ENCODE assay signal across 1 cellular context in the genomic region with DNA sequence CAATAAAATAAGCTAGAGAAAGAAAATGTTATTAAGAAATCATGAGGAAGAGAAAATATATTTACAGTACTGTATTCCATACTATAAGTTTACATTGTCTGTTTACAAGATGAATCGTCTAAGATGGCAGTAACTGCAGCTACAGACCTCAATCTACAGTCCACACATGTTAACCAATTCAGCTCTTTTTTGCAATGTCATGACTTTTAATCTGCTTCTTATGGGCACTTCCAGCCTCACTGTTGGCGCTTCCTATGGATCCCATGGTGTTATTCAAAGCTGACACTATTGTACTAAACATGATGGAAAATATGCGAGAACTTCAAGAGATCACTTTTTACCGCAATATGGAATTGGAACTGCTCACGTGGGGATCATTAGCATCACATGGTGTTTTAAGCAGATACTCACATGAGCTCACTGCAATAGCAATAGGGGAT.
TF ChIP-seq lines count a peak whose summit lies in the region.

No MANE protein-coding gene starts in this region.

TF ChIP-seq in K562, 482 proteins besides CTCF, POLR2A, EP300 and RAD21 (continued from another document and continues in another):
- TF ChIP-seq BRD9 (IDR thresholded peaks at IDR 0.05; ENCODE audit: low read depth, partially characterized antibody): peak; percentile 59
- no peak for TF ChIP-seq ZNF239 (CRISPR knock-in tag; IDR thresholded peaks at IDR 0.05)
- TF ChIP-seq RAD51 (IDR thresholded peaks at IDR 0.05; ENCODE audit: borderline replicate concordance, low read depth): peak; percentile 55; the same call in 1 of the 2 replicates
- TF ChIP-seq, protein P1, sequence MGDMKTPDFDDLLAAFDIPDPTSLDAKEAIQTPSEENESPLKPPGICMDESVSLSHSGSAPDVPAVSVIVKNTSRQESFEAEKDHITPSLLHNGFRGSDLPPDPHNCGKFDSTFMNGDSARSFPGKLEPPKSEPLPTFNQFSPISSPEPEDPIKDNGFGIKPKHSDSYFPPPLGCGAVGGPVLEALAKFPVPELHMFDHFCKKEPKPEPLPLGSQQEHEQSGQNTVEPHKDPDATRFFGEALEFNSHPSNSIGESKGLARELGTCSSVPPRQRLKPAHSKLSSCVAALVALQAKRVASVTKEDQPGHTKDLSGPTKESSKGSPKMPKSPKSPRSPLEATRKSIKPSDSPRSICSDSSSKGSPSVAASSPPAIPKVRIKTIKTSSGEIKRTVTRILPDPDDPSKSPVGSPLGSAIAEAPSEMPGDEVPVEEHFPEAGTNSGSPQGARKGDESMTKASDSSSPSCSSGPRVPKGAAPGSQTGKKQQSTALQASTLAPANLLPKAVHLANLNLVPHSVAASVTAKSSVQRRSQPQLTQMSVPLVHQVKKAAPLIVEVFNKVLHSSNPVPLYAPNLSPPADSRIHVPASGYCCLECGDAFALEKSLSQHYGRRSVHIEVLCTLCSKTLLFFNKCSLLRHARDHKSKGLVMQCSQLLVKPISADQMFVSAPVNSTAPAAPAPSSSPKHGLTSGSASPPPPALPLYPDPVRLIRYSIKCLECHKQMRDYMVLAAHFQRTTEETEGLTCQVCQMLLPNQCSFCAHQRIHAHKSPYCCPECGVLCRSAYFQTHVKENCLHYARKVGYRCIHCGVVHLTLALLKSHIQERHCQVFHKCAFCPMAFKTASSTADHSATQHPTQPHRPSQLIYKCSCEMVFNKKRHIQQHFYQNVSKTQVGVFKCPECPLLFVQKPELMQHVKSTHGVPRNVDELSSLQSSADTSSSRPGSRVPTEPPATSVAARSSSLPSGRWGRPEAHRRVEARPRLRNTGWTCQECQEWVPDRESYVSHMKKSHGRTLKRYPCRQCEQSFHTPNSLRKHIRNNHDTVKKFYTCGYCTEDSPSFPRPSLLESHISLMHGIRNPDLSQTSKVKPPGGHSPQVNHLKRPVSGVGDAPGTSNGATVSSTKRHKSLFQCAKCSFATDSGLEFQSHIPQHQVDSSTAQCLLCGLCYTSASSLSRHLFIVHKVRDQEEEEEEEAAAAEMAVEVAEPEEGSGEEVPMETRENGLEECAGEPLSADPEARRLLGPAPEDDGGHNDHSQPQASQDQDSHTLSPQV (IDR thresholded peaks at IDR 0.05): peak; percentile 95
- TF ChIP-seq ZNF695 (CRISPR knock-in tag; IDR thresholded peaks at IDR 0.05): no peak
- TF ChIP-seq, protein P2, sequence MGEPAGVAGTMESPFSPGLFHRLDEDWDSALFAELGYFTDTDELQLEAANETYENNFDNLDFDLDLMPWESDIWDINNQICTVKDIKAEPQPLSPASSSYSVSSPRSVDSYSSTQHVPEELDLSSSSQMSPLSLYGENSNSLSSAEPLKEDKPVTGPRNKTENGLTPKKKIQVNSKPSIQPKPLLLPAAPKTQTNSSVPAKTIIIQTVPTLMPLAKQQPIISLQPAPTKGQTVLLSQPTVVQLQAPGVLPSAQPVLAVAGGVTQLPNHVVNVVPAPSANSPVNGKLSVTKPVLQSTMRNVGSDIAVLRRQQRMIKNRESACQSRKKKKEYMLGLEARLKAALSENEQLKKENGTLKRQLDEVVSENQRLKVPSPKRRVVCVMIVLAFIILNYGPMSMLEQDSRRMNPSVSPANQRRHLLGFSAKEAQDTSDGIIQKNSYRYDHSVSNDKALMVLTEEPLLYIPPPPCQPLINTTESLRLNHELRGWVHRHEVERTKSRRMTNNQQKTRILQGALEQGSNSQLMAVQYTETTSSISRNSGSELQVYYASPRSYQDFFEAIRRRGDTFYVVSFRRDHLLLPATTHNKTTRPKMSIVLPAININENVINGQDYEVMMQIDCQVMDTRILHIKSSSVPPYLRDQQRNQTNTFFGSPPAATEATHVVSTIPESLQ (CRISPR knock-in tag; IDR thresholded peaks at IDR 0.05): no peak
- peak; percentile 48; the same call in 1 of the 2 replicates for TF ChIP-seq SOX6 (IDR thresholded peaks at IDR 0.05)
- no peak for TF ChIP-seq SMAD2 (IDR thresholded peaks at IDR 0.05; ENCODE audit: low read depth, low read length)
- TF ChIP-seq, protein P3, sequence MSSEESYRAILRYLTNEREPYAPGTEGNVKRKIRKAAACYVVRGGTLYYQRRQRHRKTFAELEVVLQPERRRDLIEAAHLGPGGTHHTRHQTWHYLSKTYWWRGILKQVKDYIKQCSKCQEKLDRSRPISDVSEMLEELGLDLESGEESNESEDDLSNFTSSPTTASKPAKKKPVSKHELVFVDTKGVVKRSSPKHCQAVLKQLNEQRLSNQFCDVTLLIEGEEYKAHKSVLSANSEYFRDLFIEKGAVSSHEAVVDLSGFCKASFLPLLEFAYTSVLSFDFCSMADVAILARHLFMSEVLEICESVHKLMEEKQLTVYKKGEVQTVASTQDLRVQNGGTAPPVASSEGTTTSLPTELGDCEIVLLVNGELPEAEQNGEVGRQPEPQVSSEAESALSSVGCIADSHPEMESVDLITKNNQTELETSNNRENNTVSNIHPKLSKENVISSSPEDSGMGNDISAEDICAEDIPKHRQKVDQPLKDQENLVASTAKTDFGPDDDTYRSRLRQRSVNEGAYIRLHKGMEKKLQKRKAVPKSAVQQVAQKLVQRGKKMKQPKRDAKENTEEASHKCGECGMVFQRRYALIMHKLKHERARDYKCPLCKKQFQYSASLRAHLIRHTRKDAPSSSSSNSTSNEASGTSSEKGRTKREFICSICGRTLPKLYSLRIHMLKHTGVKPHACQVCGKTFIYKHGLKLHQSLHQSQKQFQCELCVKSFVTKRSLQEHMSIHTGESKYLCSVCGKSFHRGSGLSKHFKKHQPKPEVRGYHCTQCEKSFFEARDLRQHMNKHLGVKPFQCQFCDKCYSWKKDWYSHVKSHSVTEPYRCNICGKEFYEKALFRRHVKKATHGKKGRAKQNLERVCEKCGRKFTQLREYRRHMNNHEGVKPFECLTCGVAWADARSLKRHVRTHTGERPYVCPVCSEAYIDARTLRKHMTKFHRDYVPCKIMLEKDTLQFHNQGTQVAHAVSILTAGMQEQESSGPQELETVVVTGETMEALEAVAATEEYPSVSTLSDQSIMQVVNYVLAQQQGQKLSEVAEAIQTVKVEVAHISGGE (CRISPR knock-in tag; IDR thresholded peaks at IDR 0.05): no peak
- no peak for TF ChIP-seq RBBP5 (IDR thresholded peaks at IDR 0.05; ENCODE audit: borderline replicate concordance, insufficient read depth, low read length, poor library complexity, severe bottlenecking)
- TF ChIP-seq, protein P4, sequence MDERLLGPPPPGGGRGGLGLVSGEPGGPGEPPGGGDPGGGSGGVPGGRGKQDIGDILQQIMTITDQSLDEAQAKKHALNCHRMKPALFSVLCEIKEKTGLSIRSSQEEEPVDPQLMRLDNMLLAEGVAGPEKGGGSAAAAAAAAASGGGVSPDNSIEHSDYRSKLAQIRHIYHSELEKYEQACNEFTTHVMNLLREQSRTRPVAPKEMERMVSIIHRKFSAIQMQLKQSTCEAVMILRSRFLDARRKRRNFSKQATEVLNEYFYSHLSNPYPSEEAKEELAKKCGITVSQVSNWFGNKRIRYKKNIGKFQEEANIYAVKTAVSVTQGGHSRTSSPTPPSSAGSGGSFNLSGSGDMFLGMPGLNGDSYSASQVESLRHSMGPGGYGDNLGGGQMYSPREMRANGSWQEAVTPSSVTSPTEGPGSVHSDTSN (CRISPR knock-in tag; IDR thresholded peaks at IDR 0.05; ENCODE audit: low read depth): no peak
- TF ChIP-seq, protein P4 (tag; conservative IDR thresholded peaks at IDR 0.05; ENCODE audit: low read depth): peak; percentile 68
- TF ChIP-seq, protein P5, sequence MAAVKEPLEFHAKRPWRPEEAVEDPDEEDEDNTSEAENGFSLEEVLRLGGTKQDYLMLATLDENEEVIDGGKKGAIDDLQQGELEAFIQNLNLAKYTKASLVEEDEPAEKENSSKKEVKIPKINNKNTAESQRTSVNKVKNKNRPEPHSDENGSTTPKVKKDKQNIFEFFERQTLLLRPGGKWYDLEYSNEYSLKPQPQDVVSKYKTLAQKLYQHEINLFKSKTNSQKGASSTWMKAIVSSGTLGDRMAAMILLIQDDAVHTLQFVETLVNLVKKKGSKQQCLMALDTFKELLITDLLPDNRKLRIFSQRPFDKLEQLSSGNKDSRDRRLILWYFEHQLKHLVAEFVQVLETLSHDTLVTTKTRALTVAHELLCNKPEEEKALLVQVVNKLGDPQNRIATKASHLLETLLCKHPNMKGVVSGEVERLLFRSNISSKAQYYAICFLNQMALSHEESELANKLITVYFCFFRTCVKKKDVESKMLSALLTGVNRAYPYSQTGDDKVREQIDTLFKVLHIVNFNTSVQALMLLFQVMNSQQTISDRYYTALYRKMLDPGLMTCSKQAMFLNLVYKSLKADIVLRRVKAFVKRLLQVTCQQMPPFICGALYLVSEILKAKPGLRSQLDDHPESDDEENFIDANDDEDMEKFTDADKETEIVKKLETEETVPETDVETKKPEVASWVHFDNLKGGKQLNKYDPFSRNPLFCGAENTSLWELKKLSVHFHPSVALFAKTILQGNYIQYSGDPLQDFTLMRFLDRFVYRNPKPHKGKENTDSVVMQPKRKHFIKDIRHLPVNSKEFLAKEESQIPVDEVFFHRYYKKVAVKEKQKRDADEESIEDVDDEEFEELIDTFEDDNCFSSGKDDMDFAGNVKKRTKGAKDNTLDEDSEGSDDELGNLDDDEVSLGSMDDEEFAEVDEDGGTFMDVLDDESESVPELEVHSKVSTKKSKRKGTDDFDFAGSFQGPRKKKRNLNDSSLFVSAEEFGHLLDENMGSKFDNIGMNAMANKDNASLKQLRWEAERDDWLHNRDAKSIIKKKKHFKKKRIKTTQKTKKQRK (IDR thresholded peaks at IDR 0.05; ENCODE audit: borderline replicate concordance, low read depth, low read length): no peak
- no peak for TF ChIP-seq PCBP1 (IDR thresholded peaks at IDR 0.05; ENCODE audit: low read depth, low read length, poor library complexity, severe bottlenecking)
- TF ChIP-seq RBFOX2 (IDR thresholded peaks at IDR 0.05; ENCODE audit: low read depth, low read length): 0 out of 2 replicates have a peak, but pooled peaks have one; percentile 21
- no peak; the same call in 1 of the 2 replicates for TF ChIP-seq MTA3 (IDR thresholded peaks at IDR 0.05; ENCODE audit: borderline replicate concordance)
- TF ChIP-seq NONO (IDR thresholded peaks at IDR 0.05; ENCODE audit: low read depth in 2 of 2, low read length in 1 of 2): no peak
- TF ChIP-seq, protein P6, sequence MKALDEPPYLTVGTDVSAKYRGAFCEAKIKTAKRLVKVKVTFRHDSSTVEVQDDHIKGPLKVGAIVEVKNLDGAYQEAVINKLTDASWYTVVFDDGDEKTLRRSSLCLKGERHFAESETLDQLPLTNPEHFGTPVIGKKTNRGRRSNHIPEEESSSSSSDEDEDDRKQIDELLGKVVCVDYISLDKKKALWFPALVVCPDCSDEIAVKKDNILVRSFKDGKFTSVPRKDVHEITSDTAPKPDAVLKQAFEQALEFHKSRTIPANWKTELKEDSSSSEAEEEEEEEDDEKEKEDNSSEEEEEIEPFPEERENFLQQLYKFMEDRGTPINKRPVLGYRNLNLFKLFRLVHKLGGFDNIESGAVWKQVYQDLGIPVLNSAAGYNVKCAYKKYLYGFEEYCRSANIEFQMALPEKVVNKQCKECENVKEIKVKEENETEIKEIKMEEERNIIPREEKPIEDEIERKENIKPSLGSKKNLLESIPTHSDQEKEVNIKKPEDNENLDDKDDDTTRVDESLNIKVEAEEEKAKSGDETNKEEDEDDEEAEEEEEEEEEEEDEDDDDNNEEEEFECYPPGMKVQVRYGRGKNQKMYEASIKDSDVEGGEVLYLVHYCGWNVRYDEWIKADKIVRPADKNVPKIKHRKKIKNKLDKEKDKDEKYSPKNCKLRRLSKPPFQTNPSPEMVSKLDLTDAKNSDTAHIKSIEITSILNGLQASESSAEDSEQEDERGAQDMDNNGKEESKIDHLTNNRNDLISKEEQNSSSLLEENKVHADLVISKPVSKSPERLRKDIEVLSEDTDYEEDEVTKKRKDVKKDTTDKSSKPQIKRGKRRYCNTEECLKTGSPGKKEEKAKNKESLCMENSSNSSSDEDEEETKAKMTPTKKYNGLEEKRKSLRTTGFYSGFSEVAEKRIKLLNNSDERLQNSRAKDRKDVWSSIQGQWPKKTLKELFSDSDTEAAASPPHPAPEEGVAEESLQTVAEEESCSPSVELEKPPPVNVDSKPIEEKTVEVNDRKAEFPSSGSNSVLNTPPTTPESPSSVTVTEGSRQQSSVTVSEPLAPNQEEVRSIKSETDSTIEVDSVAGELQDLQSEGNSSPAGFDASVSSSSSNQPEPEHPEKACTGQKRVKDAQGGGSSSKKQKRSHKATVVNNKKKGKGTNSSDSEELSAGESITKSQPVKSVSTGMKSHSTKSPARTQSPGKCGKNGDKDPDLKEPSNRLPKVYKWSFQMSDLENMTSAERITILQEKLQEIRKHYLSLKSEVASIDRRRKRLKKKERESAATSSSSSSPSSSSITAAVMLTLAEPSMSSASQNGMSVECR (CRISPR knock-in tag; IDR thresholded peaks at IDR 0.05): no peak
- TF ChIP-seq MECOM (CRISPR knock-in tag; IDR thresholded peaks at IDR 0.05): no peak
- peak; percentile 47 for TF ChIP-seq NFIC (IDR thresholded peaks at IDR 0.05)
- TF ChIP-seq EWSR1 (IDR thresholded peaks at IDR 0.05; ENCODE audit: borderline replicate concordance, low read depth, partially characterized antibody): no peak
